Comparison of ENCODE assay signal across 1 cellular context in the genomic region with DNA sequence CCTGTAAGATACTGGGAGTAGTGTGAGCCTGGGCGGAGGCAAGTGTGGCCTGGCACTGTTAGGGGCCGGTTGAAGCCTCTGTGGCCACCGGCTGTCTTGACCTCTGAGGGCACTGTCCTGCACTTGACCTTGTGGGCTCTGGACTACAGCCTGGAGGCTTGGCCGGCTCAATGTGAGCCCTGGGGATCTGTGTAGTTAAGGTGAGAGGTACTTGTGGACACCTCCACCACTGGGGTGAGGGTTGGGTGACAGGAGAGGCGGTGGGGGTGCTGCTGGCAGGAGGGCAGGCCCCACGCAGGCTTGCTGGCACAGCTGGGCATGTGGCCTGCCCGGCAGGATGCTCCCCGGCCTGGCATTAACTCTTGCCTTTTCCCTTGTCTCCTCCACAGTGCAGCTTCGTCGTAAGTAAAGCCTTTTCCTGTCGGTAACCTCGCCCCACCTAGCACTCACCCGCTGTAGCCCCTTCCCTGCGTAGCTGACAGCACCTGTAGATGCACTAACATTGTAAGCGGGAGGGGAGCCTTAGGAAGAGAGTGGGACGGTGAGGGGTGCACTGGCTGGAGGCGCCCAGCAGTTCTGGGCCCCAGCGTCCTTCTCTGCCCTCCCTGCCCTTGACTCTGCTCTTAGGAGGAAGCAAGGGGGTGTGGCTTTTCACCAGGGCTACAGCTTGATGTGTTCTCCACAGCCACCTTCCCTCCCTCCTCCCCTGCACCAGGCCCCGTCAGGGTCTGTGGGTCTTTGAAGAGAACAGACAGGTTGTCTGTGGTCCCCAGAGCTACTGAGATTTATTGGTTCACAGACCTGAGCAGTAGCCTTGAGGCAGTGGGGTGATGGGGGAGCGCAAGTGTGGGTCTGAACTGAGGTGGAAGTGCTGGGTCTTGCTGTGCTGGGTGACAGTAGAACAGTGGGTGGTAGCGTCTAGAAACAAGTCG.
TF ChIP-seq lines count a peak whose summit lies in the region.

No MANE protein-coding gene starts in this region.

TF ChIP-seq in K562, 482 proteins besides CTCF, POLR2A, EP300 and RAD21:
- no peak for TF ChIP-seq HDAC8 (tag; IDR thresholded peaks at IDR 0.05)
- 0 out of 2 replicates have a peak, but pooled peaks have one; percentile 3 for TF ChIP-seq RBFOX2 (IDR thresholded peaks at IDR 0.05; ENCODE audit: low read depth, low read length)
TF ChIP-seq in K562: peak in this region for 1.
